In the genomic region with DNA sequence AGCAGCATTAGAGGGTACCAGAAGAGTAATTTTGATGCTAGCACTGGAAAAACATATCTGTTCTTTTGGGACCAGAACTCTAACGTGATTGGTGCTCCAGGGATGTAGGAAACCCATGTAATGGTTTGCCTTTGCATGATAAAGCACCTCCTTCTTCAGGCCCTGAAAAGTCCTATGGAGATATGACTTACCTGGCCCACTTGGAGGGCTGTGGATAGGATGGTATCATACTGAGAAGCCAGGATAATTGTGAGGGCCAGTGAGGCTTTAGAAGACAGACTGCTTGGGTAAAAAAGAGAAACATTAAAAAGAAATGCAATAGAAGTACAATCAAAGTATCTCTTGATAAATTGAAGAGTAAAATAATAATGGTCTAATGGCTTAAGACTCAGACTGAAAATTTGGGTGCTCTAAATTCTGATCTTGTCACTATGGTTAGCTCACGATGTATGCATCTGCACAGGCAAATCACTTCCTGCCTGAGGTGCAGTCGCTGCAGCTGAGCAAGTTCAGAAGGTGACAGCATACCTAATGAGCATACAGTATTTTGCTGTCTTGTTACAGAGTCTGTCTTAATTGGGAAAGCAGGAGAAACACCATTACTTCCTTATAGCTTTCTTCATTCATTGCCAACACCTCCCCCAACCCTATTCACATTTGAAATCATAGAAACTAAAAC, we compare ENCODE assay signal across 1 cellular context.
TF ChIP-seq lines count a peak whose summit lies in the region.

No MANE protein-coding gene starts in this region.

TF ChIP-seq in GM12878, 131 proteins besides CTCF, POLR2A, EP300 and RAD21 (continued from another document):
- TF ChIP-seq, protein P1, sequence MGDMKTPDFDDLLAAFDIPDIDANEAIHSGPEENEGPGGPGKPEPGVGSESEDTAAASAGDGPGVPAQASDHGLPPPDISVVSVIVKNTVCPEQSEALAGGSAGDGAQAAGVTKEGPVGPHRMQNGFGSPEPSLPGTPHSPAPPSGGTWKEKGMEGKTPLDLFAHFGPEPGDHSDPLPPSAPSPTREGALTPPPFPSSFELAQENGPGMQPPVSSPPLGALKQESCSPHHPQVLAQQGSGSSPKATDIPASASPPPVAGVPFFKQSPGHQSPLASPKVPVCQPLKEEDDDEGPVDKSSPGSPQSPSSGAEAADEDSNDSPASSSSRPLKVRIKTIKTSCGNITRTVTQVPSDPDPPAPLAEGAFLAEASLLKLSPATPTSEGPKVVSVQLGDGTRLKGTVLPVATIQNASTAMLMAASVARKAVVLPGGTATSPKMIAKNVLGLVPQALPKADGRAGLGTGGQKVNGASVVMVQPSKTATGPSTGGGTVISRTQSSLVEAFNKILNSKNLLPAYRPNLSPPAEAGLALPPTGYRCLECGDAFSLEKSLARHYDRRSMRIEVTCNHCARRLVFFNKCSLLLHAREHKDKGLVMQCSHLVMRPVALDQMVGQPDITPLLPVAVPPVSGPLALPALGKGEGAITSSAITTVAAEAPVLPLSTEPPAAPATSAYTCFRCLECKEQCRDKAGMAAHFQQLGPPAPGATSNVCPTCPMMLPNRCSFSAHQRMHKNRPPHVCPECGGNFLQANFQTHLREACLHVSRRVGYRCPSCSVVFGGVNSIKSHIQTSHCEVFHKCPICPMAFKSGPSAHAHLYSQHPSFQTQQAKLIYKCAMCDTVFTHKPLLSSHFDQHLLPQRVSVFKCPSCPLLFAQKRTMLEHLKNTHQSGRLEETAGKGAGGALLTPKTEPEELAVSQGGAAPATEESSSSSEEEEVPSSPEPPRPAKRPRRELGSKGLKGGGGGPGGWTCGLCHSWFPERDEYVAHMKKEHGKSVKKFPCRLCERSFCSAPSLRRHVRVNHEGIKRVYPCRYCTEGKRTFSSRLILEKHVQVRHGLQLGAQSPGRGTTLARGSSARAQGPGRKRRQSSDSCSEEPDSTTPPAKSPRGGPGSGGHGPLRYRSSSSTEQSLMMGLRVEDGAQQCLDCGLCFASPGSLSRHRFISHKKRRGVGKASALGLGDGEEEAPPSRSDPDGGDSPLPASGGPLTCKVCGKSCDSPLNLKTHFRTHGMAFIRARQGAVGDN (IDR thresholded peaks at IDR 0.05), result no peak
- TF ChIP-seq, protein P2, sequence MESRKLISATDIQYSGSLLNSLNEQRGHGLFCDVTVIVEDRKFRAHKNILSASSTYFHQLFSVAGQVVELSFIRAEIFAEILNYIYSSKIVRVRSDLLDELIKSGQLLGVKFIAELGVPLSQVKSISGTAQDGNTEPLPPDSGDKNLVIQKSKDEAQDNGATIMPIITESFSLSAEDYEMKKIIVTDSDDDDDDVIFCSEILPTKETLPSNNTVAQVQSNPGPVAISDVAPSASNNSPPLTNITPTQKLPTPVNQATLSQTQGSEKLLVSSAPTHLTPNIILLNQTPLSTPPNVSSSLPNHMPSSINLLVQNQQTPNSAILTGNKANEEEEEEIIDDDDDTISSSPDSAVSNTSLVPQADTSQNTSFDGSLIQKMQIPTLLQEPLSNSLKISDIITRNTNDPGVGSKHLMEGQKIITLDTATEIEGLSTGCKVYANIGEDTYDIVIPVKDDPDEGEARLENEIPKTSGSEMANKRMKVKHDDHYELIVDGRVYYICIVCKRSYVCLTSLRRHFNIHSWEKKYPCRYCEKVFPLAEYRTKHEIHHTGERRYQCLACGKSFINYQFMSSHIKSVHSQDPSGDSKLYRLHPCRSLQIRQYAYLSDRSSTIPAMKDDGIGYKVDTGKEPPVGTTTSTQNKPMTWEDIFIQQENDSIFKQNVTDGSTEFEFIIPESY (IDR thresholded peaks at IDR 0.05), result no peak
- TF ChIP-seq EGR1 (IDR thresholded peaks at IDR 0.05; ENCODE audit: borderline replicate concordance in 1 of 2, low read depth in 2 of 2, low read length in 2 of 2) (no peak), BHLHE40 (IDR thresholded peaks at IDR 0.05; ENCODE audit: borderline replicate concordance in 1 of 2, low read depth in 2 of 2, low read length in 1 of 2) (peak; percentile 25 to 61; a peak in 1 of 4 replicates), ZNF274 (IDR thresholded peaks at IDR 0.05; ENCODE audit: insufficient read depth, insufficient read length) (no peak), RELA (IDR thresholded peaks at IDR 0.05; ENCODE audit: borderline replicate concordance, partially characterized antibody) (no peak), ZSCAN29 (IDR thresholded peaks at IDR 0.05) (no peak), NBN (IDR thresholded peaks at IDR 0.05) (no peak), SMC3 (IDR thresholded peaks at IDR 0.05; ENCODE audit: borderline replicate concordance, low read length) (no peak), ATF7 (IDR thresholded peaks at IDR 0.05; ENCODE audit: low read depth) (no peak), SREBF2 (IDR thresholded peaks at IDR 0.05; ENCODE audit: low read length) (no peak), MTA3 (IDR thresholded peaks at IDR 0.05; ENCODE audit: borderline replicate concordance, low read length) (no peak), RFX5 (IDR thresholded peaks at IDR 0.05; ENCODE audit: low read depth, low read length) (no peak), ASH2L (IDR thresholded peaks at IDR 0.05; ENCODE audit: borderline replicate concordance, low read depth) (no peak), ZZZ3 (IDR thresholded peaks at IDR 0.05; ENCODE audit: control insufficient read depth, insufficient read length, low read depth) (no peak)
- TF ChIP-seq, protein P3, sequence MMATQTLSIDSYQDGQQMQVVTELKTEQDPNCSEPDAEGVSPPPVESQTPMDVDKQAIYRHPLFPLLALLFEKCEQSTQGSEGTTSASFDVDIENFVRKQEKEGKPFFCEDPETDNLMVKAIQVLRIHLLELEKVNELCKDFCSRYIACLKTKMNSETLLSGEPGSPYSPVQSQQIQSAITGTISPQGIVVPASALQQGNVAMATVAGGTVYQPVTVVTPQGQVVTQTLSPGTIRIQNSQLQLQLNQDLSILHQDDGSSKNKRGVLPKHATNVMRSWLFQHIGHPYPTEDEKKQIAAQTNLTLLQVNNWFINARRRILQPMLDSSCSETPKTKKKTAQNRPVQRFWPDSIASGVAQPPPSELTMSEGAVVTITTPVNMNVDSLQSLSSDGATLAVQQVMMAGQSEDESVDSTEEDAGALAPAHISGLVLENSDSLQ (IDR thresholded peaks at IDR 0.05), result no peak
- TF ChIP-seq, protein P4, sequence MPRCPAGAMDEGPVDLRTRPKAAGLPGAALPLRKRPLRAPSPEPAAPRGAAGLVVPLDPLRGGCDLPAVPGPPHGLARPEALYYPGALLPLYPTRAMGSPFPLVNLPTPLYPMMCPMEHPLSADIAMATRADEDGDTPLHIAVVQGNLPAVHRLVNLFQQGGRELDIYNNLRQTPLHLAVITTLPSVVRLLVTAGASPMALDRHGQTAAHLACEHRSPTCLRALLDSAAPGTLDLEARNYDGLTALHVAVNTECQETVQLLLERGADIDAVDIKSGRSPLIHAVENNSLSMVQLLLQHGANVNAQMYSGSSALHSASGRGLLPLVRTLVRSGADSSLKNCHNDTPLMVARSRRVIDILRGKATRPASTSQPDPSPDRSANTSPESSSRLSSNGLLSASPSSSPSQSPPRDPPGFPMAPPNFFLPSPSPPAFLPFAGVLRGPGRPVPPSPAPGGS (IDR thresholded peaks at IDR 0.05; ENCODE audit: borderline replicate concordance, insufficient read depth, low read depth, low read length, poor library complexity, severe bottlenecking), result no peak
- TF ChIP-seq, protein P5, sequence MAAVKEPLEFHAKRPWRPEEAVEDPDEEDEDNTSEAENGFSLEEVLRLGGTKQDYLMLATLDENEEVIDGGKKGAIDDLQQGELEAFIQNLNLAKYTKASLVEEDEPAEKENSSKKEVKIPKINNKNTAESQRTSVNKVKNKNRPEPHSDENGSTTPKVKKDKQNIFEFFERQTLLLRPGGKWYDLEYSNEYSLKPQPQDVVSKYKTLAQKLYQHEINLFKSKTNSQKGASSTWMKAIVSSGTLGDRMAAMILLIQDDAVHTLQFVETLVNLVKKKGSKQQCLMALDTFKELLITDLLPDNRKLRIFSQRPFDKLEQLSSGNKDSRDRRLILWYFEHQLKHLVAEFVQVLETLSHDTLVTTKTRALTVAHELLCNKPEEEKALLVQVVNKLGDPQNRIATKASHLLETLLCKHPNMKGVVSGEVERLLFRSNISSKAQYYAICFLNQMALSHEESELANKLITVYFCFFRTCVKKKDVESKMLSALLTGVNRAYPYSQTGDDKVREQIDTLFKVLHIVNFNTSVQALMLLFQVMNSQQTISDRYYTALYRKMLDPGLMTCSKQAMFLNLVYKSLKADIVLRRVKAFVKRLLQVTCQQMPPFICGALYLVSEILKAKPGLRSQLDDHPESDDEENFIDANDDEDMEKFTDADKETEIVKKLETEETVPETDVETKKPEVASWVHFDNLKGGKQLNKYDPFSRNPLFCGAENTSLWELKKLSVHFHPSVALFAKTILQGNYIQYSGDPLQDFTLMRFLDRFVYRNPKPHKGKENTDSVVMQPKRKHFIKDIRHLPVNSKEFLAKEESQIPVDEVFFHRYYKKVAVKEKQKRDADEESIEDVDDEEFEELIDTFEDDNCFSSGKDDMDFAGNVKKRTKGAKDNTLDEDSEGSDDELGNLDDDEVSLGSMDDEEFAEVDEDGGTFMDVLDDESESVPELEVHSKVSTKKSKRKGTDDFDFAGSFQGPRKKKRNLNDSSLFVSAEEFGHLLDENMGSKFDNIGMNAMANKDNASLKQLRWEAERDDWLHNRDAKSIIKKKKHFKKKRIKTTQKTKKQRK (IDR thresholded peaks at IDR 0.05; ENCODE audit: low read depth, low read length), result no peak
